20 cellular contexts compared by ENCODE assay signal in genomic region chr9:125444166-125444565, GRCh38.
"Had no signal": no experiment of that assay in that cellular context is flagged by ENCODE, and none has a peak within 500 bp of the region (broad histone marks: within the 10 kb centered on the region; RNA-seq: fewer than 3 reads in every experiment).

No MANE protein-coding gene starts in this region.

- H3K27me3 Mint-ChIP-seq: activated CD4-positive, alpha-beta T cell treated with anti-CD3 and anti-CD28 coated beads, Interleukin-2, amount 10 ng/mL, durations not matched to agents 7 days and 5 days; activated naive CD4-positive, alpha-beta T cell treated with anti-CD3 and anti-CD28 coated beads, Interleukin-2, amount 50 U/mL, for 24 hours; T-cell had no signal

- H3K27ac Mint-ChIP-seq: activated CD4-positive, alpha-beta T cell treated with anti-CD3 and anti-CD28 coated beads, Interleukin-2, amount 10 ng/mL, durations not matched to agents 7 days and 5 days; activated CD8-positive, alpha-beta T cell treated with anti-CD3 and anti-CD28 coated beads, Interleukin-2, amount 10 ng/mL, durations not matched to agents 7 days and 5 days; activated naive CD4-positive, alpha-beta T cell treated with anti-CD3 and anti-CD28 coated beads, Interleukin-2, amount 50 U/mL, for 24 hours; T-cell had no signal

- H3K27me3 ChIP-seq: esophagus muscularis mucosa, gastroesophageal sphincter, heart left ventricle, left lung, right lobe of liver, stomach had no signal

- H3K9me3 ChIP-seq: esophagus muscularis mucosa, gastroesophageal sphincter, heart left ventricle, left lung, psoas muscle, right lobe of liver, stomach had no signal

- H3K27ac ChIP-seq: esophagus muscularis mucosa, gastroesophageal sphincter, heart left ventricle, left lung, psoas muscle, right lobe of liver, stomach had no signal

- ATAC-seq: activated CD8-positive, alpha-beta T cell treated with anti-CD3 and anti-CD28 coated beads, Interleukin-2, amount 10 ng/mL, durations not matched to agents 7 days and 5 days; gastroesophageal sphincter; heart left ventricle; left lung; psoas muscle; right lobe of liver; T-cell had no signal

- H3K4me1 Mint-ChIP-seq: activated CD4-positive, alpha-beta T cell treated with anti-CD3 and anti-CD28 coated beads, Interleukin-2, amount 10 ng/mL, durations not matched to agents 7 days and 5 days; activated naive CD4-positive, alpha-beta T cell treated with anti-CD3 and anti-CD28 coated beads, Interleukin-2, amount 50 U/mL, for 24 hours had no signal

- H3K9me3 Mint-ChIP-seq: activated CD4-positive, alpha-beta T cell treated with anti-CD3 and anti-CD28 coated beads, Interleukin-2, amount 10 ng/mL, durations not matched to agents 7 days and 5 days; activated naive CD4-positive, alpha-beta T cell treated with anti-CD3 and anti-CD28 coated beads, Interleukin-2, amount 50 U/mL, for 24 hours; T-cell had no signal

- H3K4me3 Mint-ChIP-seq: activated CD4-positive, alpha-beta T cell treated with anti-CD3 and anti-CD28 coated beads, Interleukin-2, amount 10 ng/mL, durations not matched to agents 7 days and 5 days; activated CD8-positive, alpha-beta T cell treated with anti-CD3 and anti-CD28 coated beads, Interleukin-2, amount 10 ng/mL, durations not matched to agents 7 days and 5 days; activated naive CD4-positive, alpha-beta T cell treated with anti-CD3 and anti-CD28 coated beads, Interleukin-2, amount 50 U/mL, for 24 hours; T-cell had no signal

- H3K4me3 ChIP-seq: esophagus muscularis mucosa, gastroesophageal sphincter, heart left ventricle, left lung, psoas muscle, right lobe of liver, stomach had no signal

- H3K4me1 ChIP-seq: esophagus muscularis mucosa, gastroesophageal sphincter, heart left ventricle, left lung, psoas muscle, right lobe of liver, stomach had no signal

- DNase-seq: activated CD4-positive, alpha-beta T cell treated with anti-CD3 and anti-CD28 coated beads, Interleukin-2, amount 10 ng/mL, durations not matched to agents 7 days and 5 days; activated CD8-positive, alpha-beta T cell treated with anti-CD3 and anti-CD28 coated beads, Interleukin-2, amount 10 ng/mL, durations not matched to agents 7 days and 5 days; activated gamma-delta T cell; activated T-cell treated with anti-CD3 and anti-CD28 coated beads, Interleukin-2, amount 50 U/mL, for 48 hours; effector CD8-positive, alpha-beta T cell; heart left ventricle; left lung; mammary epithelial cell; midbrain; psoas muscle; right lobe of liver; small intestine; stimulated activated CD4-positive, alpha-beta T cell treated with anti-CD3 and anti-CD28 coated beads, Interleukin-15, amount 100 ng/mL, for 24 hours; stimulated activated CD4-positive, alpha-beta T cell treated with anti-CD3 and anti-CD28 coated beads, Interleukin-2, amount 100 ng/mL, for 48 hours; stomach; T-cell; trophoblast cell had no signal
